In genomic region chr6:155582016-155582991, GRCh38 we compare ENCODE assay signal across 1 cellular context.
TF ChIP-seq lines count a peak whose summit lies in the region.

No MANE protein-coding gene starts in this region.

TF ChIP-seq in H1, 55 proteins besides CTCF, POLR2A, EP300 and RAD21 (continued from another document):
- TF ChIP-seq JUND (IDR thresholded peaks at IDR 0.05; ENCODE audit: low read length) (no peak), CEBPB (IDR thresholded peaks at IDR 0.05; ENCODE audit: low read depth, low read length) (no peak)
TF ChIP-seq in H1: peak in this region for 0.
